8 cellular contexts compared by ENCODE assay signal in genomic region chr1:156385534-156386031, GRCh38. TPM values are rescaled to one million over a fixed set of nuclear protein-coding genes. Genes with fewer than 3 reads are reported as not detected.
A peak's percentile ranks its signal among the peaks of the same experiment; 100 is the strongest.
DNase-seq lines count a peak whose midpoint lies in the region; ATAC-seq, FAIRE-seq and TF ChIP-seq lines count a peak whose summit lies in the region.

No MANE protein-coding gene starts in this region.

- H3K4me3 ChIP-seq in H1 (ENCODE audit: extremely low read depth in 1 of 4, insufficient read depth in 2 of 4, low read depth in 3 of 4, low read length in 4 of 4): no peak overlapping the region

- peak; percentile 97 to 98 for TF ChIP-seq RAD21 in H1 (IDR thresholded peaks at IDR 0.05 in 1 of 2, conservative IDR thresholded peaks at IDR 0.05 in 1 of 2; ENCODE audit: low read depth in 2 of 2, low read length in 2 of 2)

- no peak overlapping the region for H3K56ac ChIP-seq in H1 (replicated peaks; ENCODE audit: insufficient read length, low read depth, low read length)

- peaks cover 4% of the 10 kb centered on the region; the same call in 1 of the 2 replicates for H3K23me2 ChIP-seq in H1 (ENCODE audit: low read depth, low read length)

- no peaks in the 10 kb centered on the region for H4K20me1 ChIP-seq in H1 (replicated peaks in 1 of 2; ENCODE audit: control insufficient read depth in 1 of 2, insufficient read depth in 2 of 2, low read length in 2 of 2)

- no peak overlapping the region for H3K23ac ChIP-seq in H1 (ENCODE audit: insufficient read length)

- H3K27ac ChIP-seq in C4-2B (no peak overlapping the region), H1 (ENCODE audit: low read depth, low read length) (no peak overlapping the region)

- no peak overlapping the region for H3K9ac ChIP-seq in H1 (replicated peaks in 1 of 4; ENCODE audit: extremely low read depth in 1 of 4, low read depth in 3 of 4, low read length in 3 of 4)

- no peak overlapping the region for H2AK5ac ChIP-seq in H1 (ENCODE audit: low read depth, low read length)

- H2BK12ac ChIP-seq in H1 (ENCODE audit: low read depth, low read length): no peak overlapping the region

- no peak overlapping the region for H3K4me2 ChIP-seq in H1 (ENCODE audit: insufficient read depth in 1 of 2, low read depth in 2 of 2, low read length in 2 of 2)

- no peak overlapping the region for H2AFZ ChIP-seq in H1 (ENCODE audit: low read length)

- CTCF ChIA-PET in H1 (lab: Charles Lee; ENCODE audit: partially characterized antibody): interaction anchor here (0.6 to 26.1 kb wide), 51 partner anchors 12 to 720 kb away, joined by 3 to 574 read pairs (median 4); partner anchors contain the start of genes NAXE, RHBG, TTC24 and VHLL

- no peak for TF ChIP-seq EP300 in H1 (IDR thresholded peaks at IDR 0.05; ENCODE audit: borderline replicate concordance in 1 of 2, low read depth in 2 of 2, low read length in 2 of 2)

- no peak overlapping the region for H2BK120ac ChIP-seq in H1 (replicated peaks; ENCODE audit: low read depth, low read length)

- peak; percentile 81 for FAIRE-seq in H1 (lab: Jason Lieb, UNC)

- no peaks in the 10 kb centered on the region for H3K79me2 ChIP-seq in H1 (ENCODE audit: control insufficient read depth in 1 of 2, insufficient read depth in 2 of 2, low read length in 2 of 2)

- no peak overlapping the region for H3K14ac ChIP-seq in H1 (ENCODE audit: insufficient read length)

- no peak overlapping the region for H3K18ac ChIP-seq in H1 (ENCODE audit: extremely low read depth, low read length)

- peaks cover 14 to 49% (median 45%) of the 10 kb centered on the region in 4 experiments for H3K27me3 ChIP-seq in H1 (replicated peaks in 1 of 4; ENCODE audit: control insufficient read depth in 3 of 4, extremely low read depth in 1 of 4, insufficient read depth in 3 of 4, low read length in 3 of 4)

- H3K79me1 ChIP-seq in H1 (ENCODE audit: low read depth, low read length): no peaks in the 10 kb centered on the region

- no peak overlapping the region for H4K8ac ChIP-seq in H1 (ENCODE audit: extremely low read depth, insufficient read depth, low read length)

- no peak overlapping the region for H4K91ac ChIP-seq in H1 (replicated peaks; ENCODE audit: insufficient read length, low read length)

- no peak overlapping the region for H2BK15ac ChIP-seq in H1 (ENCODE audit: low read length)

- TF ChIP-seq CTCF in C4-2B (conservative IDR thresholded peaks at IDR 0.05) (peak; percentile 93), H1 (IDR thresholded peaks at IDR 0.05; ENCODE audit: control extremely low read depth in 1 of 3, insufficient read depth in 1 of 3, low read depth in 1 of 3, low read length in 3 of 3) (peak in 2 of 3 experiments; percentile 84 to 93; a peak in 3 of 4 replicates)

- H2BK5ac ChIP-seq in H1 (ENCODE audit: low read depth, low read length): no peak overlapping the region

- no peak for ATAC-seq in GM19328 (IDR thresholded peaks at IDR 0.05; ENCODE audit: unreplicated experiment)

- 29% methylated on average over 5 of the region's 9 CpGs; no CpG with 5 or more reads in 1 of the 2 experiments for WGBS in H1 (ENCODE audit: extremely low coverage in 1 of 2, insufficient coverage in 1 of 2, insufficient read length in 1 of 2, insufficient replicate concordance in 2 of 2, low coverage in 1 of 2, low lambda C conversion rate in 2 of 2, missing lambda C conversion rate in 1 of 2), 2 experiments

- no peaks in the 10 kb centered on the region for H3K36me3 ChIP-seq in H1 (ENCODE audit: control insufficient read depth in 2 of 4, insufficient read depth in 4 of 4, low read length in 3 of 4)

- no peak for TF ChIP-seq POLR2A in H1 (IDR thresholded peaks at IDR 0.05; ENCODE audit: control extremely low read depth in 1 of 2, low read depth in 2 of 2, low read length in 2 of 2)

- no peaks in the 10 kb centered on the region for H3K9me3 ChIP-seq in H1 (ENCODE audit: insufficient read depth in 2 of 2, low read depth in 1 of 2, low read length in 1 of 2)

- POLR2A ChIA-PET in H1 (lab: Charles Lee; ENCODE audit: partially characterized antibody): interaction anchor here (0.6 to 7.3 kb wide), 13 partner anchors 13 to 63 kb away, joined by 3 to 26 read pairs (median 4); partner anchors contain the start of gene RHBG

- no peak overlapping the region for H4K5ac ChIP-seq in H1 (ENCODE audit: insufficient read length, low read depth, low read length)

- H3K4me1 ChIP-seq in H1 (replicated peaks in 1 of 4; ENCODE audit: control insufficient read depth in 3 of 4, insufficient read depth in 4 of 4, low read length in 3 of 4): peaks cover 0 to 19% (median 12%) of the 10 kb centered on the region in 4 experiments; a peak in 6 of 7 replicates

- H2BK20ac ChIP-seq in H1 (ENCODE audit: low read length): no peak overlapping the region

- DNase-seq in HT-29 (ENCODE audit: low spot score) (peak; percentile 67), NOMO-1 treated with DMSO at 0.1 percent for 48 hours (lab: John Stamatoyannopoulos, UW; ENCODE audit: unreplicated experiment) (peak; percentile 60), H1 (ENCODE audit: low read depth in 1 of 2, low spot score in 2 of 2) (peak in 1 of 2 experiments; percentile 88), myocyte (ENCODE audit: low read depth) (peak; percentile 65)
- peak; percentile 52 to 53 for DNase-seq in activated CD8-positive, alpha-beta memory T cell treated with anti-CD3 and anti-CD28 coated beads for 4 hours (ENCODE audit: low read depth in 2 of 2)
- peak; percentile 58 for DNase-seq in stimulated activated CD8-positive, alpha-beta memory T cell treated with anti-CD3 and anti-CD28 coated beads, Interleukin-7, amount 100 ng/mL, for 24 hours (ENCODE audit: low read depth)

- H3K4ac ChIP-seq in H1 (replicated peaks; ENCODE audit: insufficient read length, low read depth, low read length): no peak overlapping the region

TF ChIP-seq in H1, 55 proteins besides CTCF, POLR2A, EP300 and RAD21 (continues in another document):
- TF ChIP-seq YY1 (IDR thresholded peaks at IDR 0.05; ENCODE audit: low read depth, low read length): peak; percentile 18; the same call in 1 of the 2 replicates
- TF ChIP-seq BACH1 (IDR thresholded peaks at IDR 0.05; ENCODE audit: low read length): no peak
- no peak for TF ChIP-seq FOSL1 (IDR thresholded peaks at IDR 0.05; ENCODE audit: insufficient read depth, low read depth, low read length)
- no peak for TF ChIP-seq RNF2 (IDR thresholded peaks at IDR 0.05; ENCODE audit: borderline replicate concordance, low read depth, low read length, missing control alignments, poor library complexity, severe bottlenecking)
- no peak for TF ChIP-seq TCF12 (IDR thresholded peaks at IDR 0.05; ENCODE audit: low read depth, low read length)
- TF ChIP-seq MAFK (IDR thresholded peaks at IDR 0.05; ENCODE audit: low read depth, low read length): no peak
- 0 out of 4 replicates have a peak, but pooled peaks of 1 of the 2 experiments have one; percentile 52 for TF ChIP-seq HDAC2 (IDR thresholded peaks at IDR 0.05; ENCODE audit: borderline replicate concordance in 1 of 2, low read depth in 2 of 2, low read length in 2 of 2)
- no peak for TF ChIP-seq HDAC6 (IDR thresholded peaks at IDR 0.05; ENCODE audit: low read depth, low read length)
- TF ChIP-seq POLR2AphosphoS5 (IDR thresholded peaks at IDR 0.05; ENCODE audit: low read depth, low read length): no peak
- TF ChIP-seq GTF2F1 (IDR thresholded peaks at IDR 0.05; ENCODE audit: borderline replicate concordance, low read depth, low read length): no peak

RNA-seq across cellular contexts. Expression of gene RHBG, which starts 16.6 kb away (rescaled TPM):
- total RNA-seq in HT-29 (2014; rRNA removed; shearing (Covaris generic)): not detected in 2 replicates
- total RNA-seq in H1 (2021; fragmentation: NEBNext Ultra II Directional; extraction: Animal tissue kit (Norgen Biotek cat#: 25700)): 2.2 and 2.6 TPM in 2 replicates
- polyA plus RNA-seq in H1 (2011; rRNA removed): 2.7 and 3.1 TPM in 2 replicates
- polyA plus RNA-seq in H1 (2011; cell fraction: cytosol; rRNA removed): 2.7 TPM
- 6.5 TPM for polyA plus RNA-seq in H1 (2011; cell fraction: nucleus; rRNA removed)
- polyA plus RNA-seq in H1 (2012, experiment 1 of 2): 1.9 to 2.4 TPM (median 2.1 TPM) in 4 replicates
- 0.92 TPM for polyA plus RNA-seq in H1 (2012, experiment 2 of 2)
- polyA plus RNA-seq in H1 (2013, experiment 1 of 2): 2.1 TPM
- 1.7 TPM for polyA plus RNA-seq in H1 (2013, experiment 2 of 2)
- 1.2 and 1.5 TPM in 2 replicates for polyA minus RNA-seq in H1 (2011; rRNA and poly(A)+ RNA removed)
- 2.1 TPM for polyA minus RNA-seq in H1 (2011; cell fraction: cytosol; rRNA and poly(A)+ RNA removed)
- polyA minus RNA-seq in H1 (2011; cell fraction: nucleus; rRNA and poly(A)+ RNA removed): 5.1 TPM
- not detected in 2 replicates for total RNA-seq in myocyte
- polyA plus RNA-seq in myocyte (2012): not detected

RNA-seq across cellular contexts. Expression of gene TSACC, which starts 47.3 kb away (rescaled TPM):
- 0.15 and 0.37 TPM in 2 replicates for total RNA-seq in HT-29 (2014; rRNA removed; shearing (Covaris generic))
- total RNA-seq in H1 (2021; fragmentation: NEBNext Ultra II Directional; extraction: Animal tissue kit (Norgen Biotek cat#: 25700)): 1.0 and 2.1 TPM in 2 replicates
- polyA plus RNA-seq in H1 (2011; rRNA removed): 3.3 and 5.0 TPM in 2 replicates
- polyA plus RNA-seq in H1 (2011; cell fraction: cytosol; rRNA removed): 1.7 TPM
- 2.9 TPM for polyA plus RNA-seq in H1 (2011; cell fraction: nucleus; rRNA removed)
- 1.9 to 4.5 TPM (median 3.7 TPM) in 4 replicates for polyA plus RNA-seq in H1 (2012, experiment 1 of 2)
- polyA plus RNA-seq in H1 (2012, experiment 2 of 2): 3.0 TPM
- polyA plus RNA-seq in H1 (2013, experiment 1 of 2): 5.1 TPM
- 4.6 TPM for polyA plus RNA-seq in H1 (2013, experiment 2 of 2)
- polyA minus RNA-seq in H1 (2011; rRNA and poly(A)+ RNA removed): 0.85 and 1.9 TPM in 2 replicates
- not detected for polyA minus RNA-seq in H1 (2011; cell fraction: cytosol; rRNA and poly(A)+ RNA removed)
- polyA minus RNA-seq in H1 (2011; cell fraction: nucleus; rRNA and poly(A)+ RNA removed): not detected
- total RNA-seq in myocyte: not detected in 2 replicates
- polyA plus RNA-seq in myocyte (2012): 0.98 TPM

RNA-seq across cellular contexts. Expression of gene CCT3, which starts 47.5 kb away (rescaled TPM):
- total RNA-seq in HT-29 (2014; rRNA removed; shearing (Covaris generic)): 389 and 419 TPM in 2 replicates
- 471 and 480 TPM in 2 replicates for total RNA-seq in H1 (2021; fragmentation: NEBNext Ultra II Directional; extraction: Animal tissue kit (Norgen Biotek cat#: 25700))
- polyA plus RNA-seq in H1 (2011; rRNA removed): 321 and 431 TPM in 2 replicates
- 579 TPM for polyA plus RNA-seq in H1 (2011; cell fraction: cytosol; rRNA removed)
- polyA plus RNA-seq in H1 (2011; cell fraction: nucleus; rRNA removed): 286 TPM
- 427 to 481 TPM (median 450 TPM) in 4 replicates for polyA plus RNA-seq in H1 (2012, experiment 1 of 2)
- 414 TPM for polyA plus RNA-seq in H1 (2012, experiment 2 of 2)
- polyA plus RNA-seq in H1 (2013, experiment 1 of 2): 278 TPM
- polyA plus RNA-seq in H1 (2013, experiment 2 of 2): 275 TPM
- 711 and 916 TPM in 2 replicates for polyA minus RNA-seq in H1 (2011; rRNA and poly(A)+ RNA removed)
- polyA minus RNA-seq in H1 (2011; cell fraction: cytosol; rRNA and poly(A)+ RNA removed): 351 TPM
- 216 TPM for polyA minus RNA-seq in H1 (2011; cell fraction: nucleus; rRNA and poly(A)+ RNA removed)
- total RNA-seq in myocyte: 271 and 331 TPM in 2 replicates
- 179 TPM for polyA plus RNA-seq in myocyte (2012)
